9 cellular contexts compared by ENCODE assay signal in the genomic region with DNA sequence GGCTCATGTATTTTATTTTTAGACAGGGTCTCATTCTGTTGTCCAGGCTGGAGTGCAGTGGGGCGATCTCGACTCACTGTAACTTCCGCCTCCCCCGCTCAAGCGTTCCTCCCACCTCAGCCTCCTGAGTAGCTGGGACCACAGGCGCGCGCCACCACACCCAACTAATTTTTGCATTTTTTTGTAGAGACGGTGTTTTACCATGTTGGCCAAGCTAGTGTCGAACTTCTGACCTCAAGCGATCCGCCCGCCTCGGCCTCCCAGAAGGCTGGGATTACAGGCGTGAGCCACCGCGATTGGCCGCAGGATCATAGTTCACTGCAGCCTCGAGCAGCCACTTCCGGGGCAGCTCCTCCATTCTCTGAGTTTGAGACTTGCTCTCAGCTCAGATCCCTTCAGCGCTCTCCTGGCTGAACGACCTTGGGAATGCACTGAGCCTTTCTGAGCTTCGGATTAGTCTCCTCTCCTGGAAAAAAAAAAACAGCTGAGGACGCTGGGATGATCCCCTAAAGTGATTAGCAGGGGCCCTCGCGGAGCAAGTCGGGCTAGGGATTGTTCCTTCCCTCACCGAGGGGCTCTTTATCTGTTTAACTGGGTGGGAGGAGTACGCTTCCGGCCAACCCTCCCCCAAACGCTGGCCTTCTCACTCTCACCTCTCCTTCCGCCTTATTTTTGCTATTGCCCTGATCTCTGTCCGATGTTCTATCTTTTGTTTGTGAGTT. TPM values are rescaled to one million over a fixed set of nuclear protein-coding genes. Genes with fewer than 3 reads are reported as not detected.
DNase-seq lines count a peak whose midpoint lies in the region; ATAC-seq, FAIRE-seq and TF ChIP-seq lines count a peak whose summit lies in the region.
"Had no signal": no experiment of that assay in that cellular context is flagged by ENCODE, and none has a peak within 500 bp of the region (broad histone marks: within the 10 kb centered on the region; RNA-seq: fewer than 3 reads in every experiment).

No MANE protein-coding gene starts in this region.

- FAIRE-seq in H1 (lab: Jason Lieb, UNC) (no peak), GM12892 (lab: Jason Lieb, UNC) (no peak)
- FAIRE-seq: endometrium had no signal

- H3K9me3 Mint-ChIP-seq in progenitor cell of endocrine pancreas (ENCODE audit: low read depth), result no peaks in the 10 kb centered on the region

- 47% methylated on average over 33 of the region's 33 CpGs; no CpG with 5 or more reads in 1 of the 2 experiments for WGBS in H1 (ENCODE audit: extremely low coverage in 1 of 2, insufficient coverage in 1 of 2, insufficient read length in 1 of 2, insufficient replicate concordance in 2 of 2, low coverage in 1 of 2, low lambda C conversion rate in 2 of 2, missing lambda C conversion rate in 1 of 2), 2 experiments

- peaks cover 6% of the 10 kb centered on the region for H3K79me1 ChIP-seq in H1 (ENCODE audit: low read depth, low read length)

- H3K36me3 ChIP-seq in PC-3 (ENCODE audit: low read depth, low read length) (no peaks in the 10 kb centered on the region), H1 (ENCODE audit: control insufficient read depth in 2 of 4, insufficient read depth in 4 of 4, low read length in 3 of 4) (peaks cover 0 to 11% (median 4%) of the 10 kb centered on the region in 4 experiments; a peak in 5 of 8 replicates)

- H3K9me3 ChIP-seq in PC-3 (ENCODE audit: low read length) (no peaks in the 10 kb centered on the region), H1 (ENCODE audit: insufficient read depth in 2 of 2, low read depth in 1 of 2, low read length in 1 of 2) (no peaks in the 10 kb centered on the region)

- peaks cover 6% of the 10 kb centered on the region for H3K27me3 Mint-ChIP-seq in progenitor cell of endocrine pancreas

- peak overlapping the region; percentile 17; the same call in 1 of the 2 replicates for H2BK20ac ChIP-seq in H1 (ENCODE audit: low read length)

- peak overlapping the region; percentile 95 for H4K91ac ChIP-seq in H1 (replicated peaks; ENCODE audit: insufficient read length, low read length)

- H3K23ac ChIP-seq in H1 (ENCODE audit: insufficient read length), result no peak overlapping the region

- H2BK5ac ChIP-seq in H1 (ENCODE audit: low read depth, low read length), result peak overlapping the region; percentile 97

- peak overlapping the region; percentile 79 for H3K4me3 Mint-ChIP-seq in progenitor cell of endocrine pancreas (ENCODE audit: low read depth)

- TF ChIP-seq CTCF in PC-3 (conservative IDR thresholded peaks at IDR 0.05; ENCODE audit: low read depth, low read length), result no peak
- TF ChIP-seq CTCF in H1 (IDR thresholded peaks at IDR 0.05; ENCODE audit: control extremely low read depth in 1 of 3, insufficient read depth in 1 of 3, low read depth in 1 of 3, low read length in 3 of 3), result no peak
- no peak for TF ChIP-seq CTCF in progenitor cell of endocrine pancreas (IDR thresholded peaks at IDR 0.05; ENCODE audit: unreplicated experiment)

- no peak for TF ChIP-seq RAD21 in H1 (IDR thresholded peaks at IDR 0.05 in 1 of 2, conservative IDR thresholded peaks at IDR 0.05 in 1 of 2; ENCODE audit: low read depth in 2 of 2, low read length in 2 of 2)

- H2AFZ ChIP-seq in PC-3 (ENCODE audit: low read length) (no peak overlapping the region), H1 (ENCODE audit: low read length) (no peak overlapping the region)

- H3K18ac ChIP-seq in H1 (ENCODE audit: extremely low read depth, low read length), result peak overlapping the region; percentile 66

- peak overlapping the region; percentile 67; the same call in 1 of the 2 replicates for H3K4me3 ChIP-seq in GM08714 (ENCODE audit: low read length)
- no peak overlapping the region; the same call in 1 of the 2 replicates for H3K4me3 ChIP-seq in PC-3 (ENCODE audit: low read length)
- peak overlapping the region; percentile 7 to 78 (median 38); a peak in 5 of 8 replicates for H3K4me3 ChIP-seq in H1 (ENCODE audit: extremely low read depth in 1 of 4, insufficient read depth in 2 of 4, low read depth in 3 of 4, low read length in 4 of 4)

- TF ChIP-seq POLR2A in H1 (IDR thresholded peaks at IDR 0.05; ENCODE audit: control extremely low read depth in 1 of 2, low read depth in 2 of 2, low read length in 2 of 2), result no peak; a peak in 2 of 3 replicates
- no peak for TF ChIP-seq POLR2A in GM12892 (IDR thresholded peaks at IDR 0.05; ENCODE audit: low read depth, low read length)

- peak overlapping the region; percentile 54 for H3K56ac ChIP-seq in H1 (replicated peaks; ENCODE audit: insufficient read length, low read depth, low read length)

- peak overlapping the region; percentile 92; the same call in 1 of the 2 replicates for H2BK15ac ChIP-seq in H1 (ENCODE audit: low read length)

- H3K27ac ChIP-seq in PC-3 (ENCODE audit: low read length), result no peak overlapping the region
- H3K27ac ChIP-seq in H1 (ENCODE audit: low read depth, low read length), result 0 out of 2 replicates have a peak overlapping the region, but pooled peaks have one; percentile 28

- H2AK5ac ChIP-seq in H1 (ENCODE audit: low read depth, low read length), result peak overlapping the region; percentile 68; the same call in 1 of the 2 replicates

- peaks cover 12% of the 10 kb centered on the region; the same call in 1 of the 2 replicates for H3K23me2 ChIP-seq in H1 (ENCODE audit: low read depth, low read length)

- H3F3A ChIP-seq in PC-3 (ENCODE audit: low read length, unreplicated experiment), result no peaks in the 10 kb centered on the region

- H3K14ac ChIP-seq in H1 (ENCODE audit: insufficient read length), result no peak overlapping the region

- H4K8ac ChIP-seq in H1 (ENCODE audit: extremely low read depth, insufficient read depth, low read length), result peak overlapping the region; percentile 98

- H3K4me1 ChIP-seq in PC-3 (ENCODE audit: insufficient read depth, low read length), result peaks cover 19% of the 10 kb centered on the region
- H3K4me1 ChIP-seq in H1 (replicated peaks in 1 of 4; ENCODE audit: control insufficient read depth in 3 of 4, insufficient read depth in 4 of 4, low read length in 3 of 4), result peaks cover 3 to 23% (median 14%) of the 10 kb centered on the region in 4 experiments

- H3K36me3 Mint-ChIP-seq in progenitor cell of endocrine pancreas (ENCODE audit: insufficient read depth), result no peaks in the 10 kb centered on the region

- peak overlapping the region; percentile 83 for H3K4ac ChIP-seq in H1 (replicated peaks; ENCODE audit: insufficient read length, low read depth, low read length)

- peak overlapping the region; percentile 97 for H3K27ac Mint-ChIP-seq in progenitor cell of endocrine pancreas

- DNase-seq in PC-3 (no peak), H1 (ENCODE audit: low read depth in 1 of 2, low spot score in 2 of 2) (no peak), progenitor cell of endocrine pancreas (ENCODE audit: low spot score, unreplicated experiment) (no peak), GM12892 (ENCODE audit: insufficient read length) (no peak)

- POLR2A ChIA-PET in PC-3 (lab: Charles Lee; ENCODE audit: unreplicated experiment), result no interaction called here
- POLR2A ChIA-PET in H1 (lab: Charles Lee; ENCODE audit: partially characterized antibody), result interaction anchor here (0.6 to 25.4 kb wide), 13 partner anchors 9 to 118 kb away, joined by 3 to 455 read pairs (median 11); partner anchors contain the start of genes CLDN6, HCFC1R1, KREMEN2 and PAQR4

- peak overlapping the region; percentile 98 for H3K4me2 ChIP-seq in PC-3 (ENCODE audit: low read length)
- peak overlapping the region; percentile 38 to 93 for H3K4me2 ChIP-seq in H1 (ENCODE audit: insufficient read depth in 1 of 2, low read depth in 2 of 2, low read length in 2 of 2)

- peak overlapping the region; percentile 68 for H2BK120ac ChIP-seq in H1 (replicated peaks; ENCODE audit: low read depth, low read length)

- H3K4me1 Mint-ChIP-seq in progenitor cell of endocrine pancreas (ENCODE audit: low read depth), result peaks cover 15% of the 10 kb centered on the region

- intact Hi-C loops in PC-3 (cut with micrococcal nuclease), result no loop called here

- H3K9me2 ChIP-seq in PC-3 (replicated peaks; ENCODE audit: low read length), result no peaks in the 10 kb centered on the region

- peak overlapping the region; percentile 78 for H4K5ac ChIP-seq in H1 (ENCODE audit: insufficient read length, low read depth, low read length)

- BruUV-seq in PC-3 (replicated peaks; lab: Mats Ljungman, UMichigan), result no TSS peak

- peak overlapping the region; percentile 98 for H3K9ac ChIP-seq in PC-3 (ENCODE audit: low read length)
- no peak overlapping the region; a peak in 2 of 7 replicates for H3K9ac ChIP-seq in H1 (replicated peaks in 1 of 4; ENCODE audit: extremely low read depth in 1 of 4, low read depth in 3 of 4, low read length in 3 of 4)

- H3K79me2 ChIP-seq in PC-3 (ENCODE audit: low read length) (peaks cover 34% of the 10 kb centered on the region), H1 (ENCODE audit: control insufficient read depth in 1 of 2, insufficient read depth in 2 of 2, low read length in 2 of 2) (peaks cover 0 to 8% of the 10 kb centered on the region in 2 experiments; a peak in 2 of 4 replicates)

- peak overlapping the region; percentile 86 for H2BK12ac ChIP-seq in H1 (ENCODE audit: low read depth, low read length)

- CTCF ChIA-PET in PC-3 (lab: Charles Lee) (no interaction called here), H1 (lab: Charles Lee; ENCODE audit: partially characterized antibody) (interaction anchor here (0.7 to 3.7 kb wide), 12 partner anchors 10 to 214 kb away, joined by 3 to 27 read pairs (median 6); partner anchors contain the start of genes CLDN6 and PAQR4)

- H4K20me1 ChIP-seq in PC-3 (ENCODE audit: low read length) (no peaks in the 10 kb centered on the region), H1 (replicated peaks in 1 of 2; ENCODE audit: control insufficient read depth in 1 of 2, insufficient read depth in 2 of 2, low read length in 2 of 2) (peaks cover 10 to 16% of the 10 kb centered on the region in 2 experiments)

- H3K27me3 ChIP-seq in PC-3 (ENCODE audit: low read length) (no peaks in the 10 kb centered on the region), H1 (replicated peaks in 1 of 4; ENCODE audit: control insufficient read depth in 3 of 4, extremely low read depth in 1 of 4, insufficient read depth in 3 of 4, low read length in 3 of 4) (no peaks in the 10 kb centered on the region; a peak in 1 of 7 replicates)

- no peak for TF ChIP-seq EP300 in H1 (IDR thresholded peaks at IDR 0.05; ENCODE audit: borderline replicate concordance in 1 of 2, low read depth in 2 of 2, low read length in 2 of 2)

- ATAC-seq in PC-3 (no peak), GM21825 (IDR thresholded peaks at IDR 0.05; ENCODE audit: unreplicated experiment) (no peak), HG03571 (IDR thresholded peaks at IDR 0.05; ENCODE audit: unreplicated experiment) (no peak)
- ATAC-seq in activated CD4-positive, CD25-positive, alpha-beta regulatory T cell treated with anti-CD3 and anti-CD28 coated beads, Interleukin-2, amount 50 U/mL, for 24 hours, result no peak

RNA-seq across cellular contexts. Expression of gene PKMYT1, which starts 1.1 kb away (rescaled TPM):
- 51.9 and 109 TPM in 2 replicates for total RNA-seq in PC-3 (2014; rRNA removed)
- 74.7 and 83.6 TPM in 2 replicates for total RNA-seq in H1 (2021; fragmentation: NEBNext Ultra II Directional; extraction: Animal tissue kit (Norgen Biotek cat#: 25700))
- polyA plus RNA-seq in H1 (2011; rRNA removed), result 85.2 and 180 TPM in 2 replicates
- polyA plus RNA-seq in H1 (2011; cell fraction: cytosol; rRNA removed), result 47.7 TPM
- polyA plus RNA-seq in H1 (2011; cell fraction: nucleus; rRNA removed), result 210 TPM
- polyA plus RNA-seq in H1 (2012, experiment 1 of 2), result 52.2 to 75.7 TPM (median 70.6 TPM) in 4 replicates
- 62.9 TPM for polyA plus RNA-seq in H1 (2012, experiment 2 of 2)
- polyA plus RNA-seq in H1 (2013, experiment 1 of 2), result 113 TPM
- 117 TPM for polyA plus RNA-seq in H1 (2013, experiment 2 of 2)
- polyA minus RNA-seq in H1 (2011; rRNA and poly(A)+ RNA removed), result 14.7 and 15.1 TPM in 2 replicates
- 22.3 TPM for polyA minus RNA-seq in H1 (2011; cell fraction: cytosol; rRNA and poly(A)+ RNA removed)
- polyA minus RNA-seq in H1 (2011; cell fraction: nucleus; rRNA and poly(A)+ RNA removed), result 61.8 TPM
- 33.7 and 36.5 TPM in 2 replicates for total RNA-seq in progenitor cell of endocrine pancreas
- polyA plus RNA-seq in GM12892 (2012; ENCODE audit: missing spikeins), result 13.6 TPM

RNA-seq across cellular contexts. Expression of gene PAQR4, which starts 12.2 kb away (rescaled TPM):
- total RNA-seq in PC-3 (2014; rRNA removed), result 37.9 and 45.0 TPM in 2 replicates
- total RNA-seq in H1 (2021; fragmentation: NEBNext Ultra II Directional; extraction: Animal tissue kit (Norgen Biotek cat#: 25700)), result 28.2 and 28.8 TPM in 2 replicates
- 34.6 and 52.8 TPM in 2 replicates for polyA plus RNA-seq in H1 (2011; rRNA removed)
- 28.3 TPM for polyA plus RNA-seq in H1 (2011; cell fraction: cytosol; rRNA removed)
- 78.3 TPM for polyA plus RNA-seq in H1 (2011; cell fraction: nucleus; rRNA removed)
- 20.3 to 25.4 TPM (median 23.6 TPM) in 4 replicates for polyA plus RNA-seq in H1 (2012, experiment 1 of 2)
- 28.0 TPM for polyA plus RNA-seq in H1 (2012, experiment 2 of 2)
- 32.2 TPM for polyA plus RNA-seq in H1 (2013, experiment 1 of 2)
- polyA plus RNA-seq in H1 (2013, experiment 2 of 2), result 33.2 TPM
- polyA minus RNA-seq in H1 (2011; rRNA and poly(A)+ RNA removed), result 17.1 and 17.9 TPM in 2 replicates
- polyA minus RNA-seq in H1 (2011; cell fraction: cytosol; rRNA and poly(A)+ RNA removed), result 22.5 TPM
- 15.5 TPM for polyA minus RNA-seq in H1 (2011; cell fraction: nucleus; rRNA and poly(A)+ RNA removed)
- total RNA-seq in progenitor cell of endocrine pancreas, result 13.0 and 13.1 TPM in 2 replicates
- 9.3 TPM for polyA plus RNA-seq in GM12892 (2012; ENCODE audit: missing spikeins)

RNA-seq across cellular contexts. Expression of gene KREMEN2, which starts 17.3 kb away (rescaled TPM):
- total RNA-seq in PC-3 (2014; rRNA removed) (3.6 and 7.1 TPM in 2 replicates), progenitor cell of endocrine pancreas (0.31 and 0.47 TPM in 2 replicates)
- 6.6 and 7.8 TPM in 2 replicates for total RNA-seq in H1 (2021; fragmentation: NEBNext Ultra II Directional; extraction: Animal tissue kit (Norgen Biotek cat#: 25700))
- polyA plus RNA-seq in H1 (2011; rRNA removed), result 7.0 and 10.4 TPM in 2 replicates
- 8.8 TPM for polyA plus RNA-seq in H1 (2011; cell fraction: cytosol; rRNA removed)
- 16.5 TPM for polyA plus RNA-seq in H1 (2011; cell fraction: nucleus; rRNA removed)
- 2.6 to 7.9 TPM (median 6.3 TPM) in 4 replicates for polyA plus RNA-seq in H1 (2012, experiment 1 of 2)
- polyA plus RNA-seq in H1 (2012, experiment 2 of 2), result 6.3 TPM
- 10.9 TPM for polyA plus RNA-seq in H1 (2013, experiment 1 of 2)
- polyA plus RNA-seq in H1 (2013, experiment 2 of 2), result 10.2 TPM
- 0.32 and 0.71 TPM in 2 replicates for polyA minus RNA-seq in H1 (2011; rRNA and poly(A)+ RNA removed)
- 2.3 TPM for polyA minus RNA-seq in H1 (2011; cell fraction: cytosol; rRNA and poly(A)+ RNA removed)
- 3.9 TPM for polyA minus RNA-seq in H1 (2011; cell fraction: nucleus; rRNA and poly(A)+ RNA removed)
- polyA plus RNA-seq in GM12892 (2012; ENCODE audit: missing spikeins), result not detected

RNA-seq across cellular contexts. Expression of gene CLDN9, which starts 31.4 kb away (rescaled TPM):
- 0.33 and 1.2 TPM in 2 replicates for total RNA-seq in PC-3 (2014; rRNA removed)
- 0.60 and 0.77 TPM in 2 replicates for total RNA-seq in H1 (2021; fragmentation: NEBNext Ultra II Directional; extraction: Animal tissue kit (Norgen Biotek cat#: 25700))
- polyA plus RNA-seq in H1 (2011; rRNA removed), result 0.89 and 2.2 TPM in 2 replicates
- polyA plus RNA-seq in H1 (2011; cell fraction: cytosol; rRNA removed), result 1.1 TPM
- polyA plus RNA-seq in H1 (2011; cell fraction: nucleus; rRNA removed), result 1.5 TPM
- 0.88 to 1.4 TPM (median 1.3 TPM) in 4 replicates for polyA plus RNA-seq in H1 (2012, experiment 1 of 2)
- polyA plus RNA-seq in H1 (2012, experiment 2 of 2), result 0.79 TPM
- 0.45 TPM for polyA plus RNA-seq in H1 (2013, experiment 1 of 2)
- polyA plus RNA-seq in H1 (2013, experiment 2 of 2), result 0.64 TPM
- 0.54 and 0.69 TPM in 2 replicates for polyA minus RNA-seq in H1 (2011; rRNA and poly(A)+ RNA removed)
- polyA minus RNA-seq in H1 (2011; cell fraction: cytosol; rRNA and poly(A)+ RNA removed), result 1.2 TPM
- 2.4 TPM for polyA minus RNA-seq in H1 (2011; cell fraction: nucleus; rRNA and poly(A)+ RNA removed)
- 2.2 and 2.9 TPM in 2 replicates for total RNA-seq in progenitor cell of endocrine pancreas
- not detected for polyA plus RNA-seq in GM12892 (2012; ENCODE audit: missing spikeins)

RNA-seq across cellular contexts. Expression of gene CLDN6, which starts 36.6 kb away (rescaled TPM):
- not detected in 2 replicates for total RNA-seq in PC-3 (2014; rRNA removed)
- total RNA-seq in H1 (2021; fragmentation: NEBNext Ultra II Directional; extraction: Animal tissue kit (Norgen Biotek cat#: 25700)), result 747 and 793 TPM in 2 replicates
- polyA plus RNA-seq in H1 (2011; rRNA removed), result 1,115 and 1,541 TPM in 2 replicates
- polyA plus RNA-seq in H1 (2011; cell fraction: cytosol; rRNA removed), result 1,064 TPM
- polyA plus RNA-seq in H1 (2011; cell fraction: nucleus; rRNA removed), result 853 TPM
- polyA plus RNA-seq in H1 (2012, experiment 1 of 2), result 1,062 to 1,141 TPM (median 1,120 TPM) in 4 replicates
- polyA plus RNA-seq in H1 (2012, experiment 2 of 2), result 1,707 TPM
- polyA plus RNA-seq in H1 (2013, experiment 1 of 2), result 1,092 TPM
- polyA plus RNA-seq in H1 (2013, experiment 2 of 2), result 1,249 TPM
- polyA minus RNA-seq in H1 (2011; rRNA and poly(A)+ RNA removed), result 497 and 676 TPM in 2 replicates
- 373 TPM for polyA minus RNA-seq in H1 (2011; cell fraction: cytosol; rRNA and poly(A)+ RNA removed)
- 219 TPM for polyA minus RNA-seq in H1 (2011; cell fraction: nucleus; rRNA and poly(A)+ RNA removed)
- 563 and 578 TPM in 2 replicates for total RNA-seq in progenitor cell of endocrine pancreas
- not detected for polyA plus RNA-seq in GM12892 (2012; ENCODE audit: missing spikeins)
